17 cellular contexts compared by ENCODE assay signal in the genomic region with DNA sequence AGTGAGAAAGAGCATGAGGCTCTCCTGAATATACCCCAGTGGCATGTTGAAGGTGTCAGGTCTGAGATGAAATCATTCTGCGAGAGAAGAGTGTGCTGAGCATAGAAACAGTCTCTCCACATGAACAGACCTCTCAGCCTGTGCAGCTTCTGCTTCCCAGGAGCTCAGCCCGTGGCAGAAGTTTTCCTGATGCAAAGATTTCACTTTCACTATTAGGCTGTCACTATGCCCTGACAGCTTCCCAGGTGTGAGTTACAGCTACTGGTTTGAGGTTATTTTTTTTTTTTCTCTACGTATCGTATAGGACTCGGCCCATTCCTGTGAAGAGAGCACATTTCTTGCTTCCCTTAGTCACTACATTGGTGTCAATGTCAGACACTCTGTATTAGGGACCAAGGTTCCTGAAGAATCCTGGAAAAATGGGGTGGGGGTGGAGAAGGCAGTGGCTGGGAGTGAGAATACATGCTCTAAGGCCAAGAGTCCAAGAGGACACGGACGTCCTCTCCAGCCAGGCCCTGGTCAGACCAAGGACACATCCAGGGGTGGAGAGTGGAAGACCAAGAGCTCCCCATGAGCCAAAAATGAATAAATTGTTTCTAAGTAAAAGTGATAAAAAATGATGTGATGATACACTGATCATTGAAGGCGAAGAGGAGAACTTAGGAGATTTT.
"Had no signal": no experiment of that assay in that cellular context is flagged by ENCODE, and none has a peak within 500 bp of the region (broad histone marks: within the 10 kb centered on the region; RNA-seq: fewer than 3 reads in every experiment).

No MANE protein-coding gene starts in this region.

- H3K36me3 ChIP-seq: adrenal gland, gastroesophageal sphincter, neutrophil, tibial artery had no signal

- H3K9me3 ChIP-seq: adrenal gland, gastroesophageal sphincter, neutrophil, tibial artery had no signal

- H3K4me1 ChIP-seq: adrenal gland had no signal

- H3K4me3 ChIP-seq: adrenal gland, coronary artery, gastroesophageal sphincter, tibial artery had no signal

- H3K27ac ChIP-seq: adrenal gland, coronary artery, epithelial cell of prostate, neutrophil, tibial artery had no signal

- ATAC-seq: effector memory CD8-positive, alpha-beta T cell; gastroesophageal sphincter; left cardiac atrium; right cardiac atrium; stimulated activated memory B cell treated with anti-CD40 and anti-IgM and Interleukin-4, amounts not matched to agents 10 μg/mL and 1 μg/mL and 100 μg/mL, for 72 hours had no signal

- DNase-seq: activated CD4-positive, alpha-beta T cell treated with anti-CD3 and anti-CD28 coated beads, Interleukin-2, amount 10 ng/mL, durations not matched to agents 7 days and 5 days; activated CD4-positive, CD25-positive, alpha-beta regulatory T cell; activated naive CD4-positive, alpha-beta T cell treated with anti-CD3 and anti-CD28 coated beads, Interleukin-2, amount 50 U/mL, for 16 hours; activated T-cell treated with anti-CD3 and anti-CD28 coated beads for 4 hours; adrenal gland; caudate nucleus; effector memory CD8-positive, alpha-beta T cell; hippocampal formation; left cardiac atrium; right cardiac atrium; stimulated activated CD4-positive, alpha-beta T cell treated with anti-CD3 and anti-CD28 coated beads, Interleukin-1b, Interleukin-23, amount 100 ng/mL, for 48 hours; tibial artery had no signal

- H3K27me3 ChIP-seq: adrenal gland, gastroesophageal sphincter, neutrophil, tibial artery had no signal
